Comparison of ENCODE assay signal across 8 cellular contexts in genomic region chr1:114758251-114758832, GRCh38. TPM values are rescaled to one million over a fixed set of nuclear protein-coding genes. Genes with fewer than 3 reads are reported as not detected.
DNase-seq lines count a peak whose midpoint lies in the region; ATAC-seq and TF ChIP-seq lines count a peak whose summit lies in the region.

No MANE protein-coding gene starts in this region.

- H3K4me1 Mint-ChIP-seq in Calu3 (ENCODE audit: low read depth, unreplicated experiment), result peaks cover 14% of the 10 kb centered on the region

- CTCF ChIA-PET in Calu3 (lab: Charles Lee), result no interaction called here

- H3K27me3 ChIP-seq in body of pancreas, result no peaks in the 10 kb centered on the region
- H3K27me3 ChIP-seq in mononuclear cell (ENCODE audit: insufficient read depth, low read length), result no peaks in the 10 kb centered on the region

- TF ChIP-seq POLR2A in body of pancreas (IDR thresholded peaks at IDR 0.05), result no peak

- no peak for ATAC-seq in body of pancreas

- H3K9me3 ChIP-seq in KOPT-K1 (ENCODE audit: insufficient read depth, low read length, poor library complexity, severe bottlenecking) (no peaks in the 10 kb centered on the region), body of pancreas (no peaks in the 10 kb centered on the region), mononuclear cell (ENCODE audit: low read depth, low read length) (no peaks in the 10 kb centered on the region)

- 20 to 22% methylated on average over 6 of the region's 6 CpGs for WGBS in body of pancreas, 2 donors

- peak overlapping the region; percentile 99 for H3K27ac Mint-ChIP-seq in Calu3 (ENCODE audit: unreplicated experiment)

- H3K27ac ChIP-seq in KOPT-K1 (ENCODE audit: low read depth, low read length, poor library complexity, severe bottlenecking) (peak overlapping the region; percentile 99), body of pancreas (peak overlapping the region; percentile 21 to 99 (median 98))

- DNase-seq in Calu3, result no peak
- DNase-seq in body of pancreas, result no peak
- no peak for DNase-seq in NCI-H1930 (lab: John Stamatoyannopoulos, UW)
- DNase-seq in posterior cingulate gyrus, result no peak
- no peak for DNase-seq in NCI-H2171 treated with DMSO at 0.1 percent for 48 hours (lab: John Stamatoyannopoulos, UW)
- DNase-seq in ACHN, result no peak

- peaks cover 41% of the 10 kb centered on the region for H3K4me1 ChIP-seq in body of pancreas
- H3K4me1 ChIP-seq in mononuclear cell (ENCODE audit: insufficient read depth, low read length), result peaks cover 39% of the 10 kb centered on the region

- H3K4me3 Mint-ChIP-seq in Calu3 (ENCODE audit: low read depth, unreplicated experiment), result peak overlapping the region; percentile 95

- in situ Hi-C loops in ACHN (cut with HindIII; ENCODE audit: low pct_ligation_motif_present, low pct_unique_long_range_greater_than_20kb, low sequenced_read_pairs), result no loop called here

- H3K4me3 ChIP-seq in body of pancreas (peak overlapping the region in 1 of 2 donors; percentile 82), mononuclear cell (ENCODE audit: low read length) (peak overlapping the region; percentile 99)

- BruUV-seq in Calu3 (replicated peaks; lab: Mats Ljungman, UMichigan), result no TSS peak

- no peaks in the 10 kb centered on the region for H3K27me3 Mint-ChIP-seq in Calu3 (ENCODE audit: unreplicated experiment)

- H3K9me3 Mint-ChIP-seq in Calu3 (ENCODE audit: low read depth, unreplicated experiment), result peaks cover 3% of the 10 kb centered on the region

- intact Hi-C loops in Calu3 (cut with micrococcal nuclease; ENCODE audit: unreplicated experiment) (no loop called here), body of pancreas (cut with DNase I) (no loop called here), posterior cingulate gyrus (cut with DNase I) (loop anchor here (5.0 kb wide), 1 partner anchor 246 kb away; the partner anchor contains the start of gene TRIM33)

- H3K36me3 ChIP-seq in KOPT-K1 (ENCODE audit: insufficient read depth, low read length) (peaks cover 12% of the 10 kb centered on the region), body of pancreas (replicated peaks in 1 of 2; ENCODE audit: insufficient read depth in 1 of 2, low read depth in 2 of 2) (no peaks in the 10 kb centered on the region)

- TF ChIP-seq CTCF in Calu3 (IDR thresholded peaks at IDR 0.05; ENCODE audit: unreplicated experiment), result no peak
- TF ChIP-seq CTCF in body of pancreas (IDR thresholded peaks at IDR 0.05), result no peak

- H3K36me3 Mint-ChIP-seq in Calu3 (ENCODE audit: insufficient read depth, unreplicated experiment), result peaks cover 34% of the 10 kb centered on the region

RNA-seq across cellular contexts. Expression of gene CSDE1, which starts 0.6 kb away (rescaled TPM):
- total RNA-seq in Calu3 (2022), result 333 and 362 TPM in 2 replicates
- total RNA-seq in body of pancreas, result 100 to 1,000 TPM; 138 to 221 TPM
- 921 TPM for total RNA-seq in mononuclear cell

RNA-seq across cellular contexts. Expression of gene SIKE1, which starts 22.1 kb away (rescaled TPM):
- total RNA-seq in Calu3 (2022), result 26.7 and 37.1 TPM in 2 replicates
- total RNA-seq in body of pancreas, result 10 to 100 TPM; 15.5 to 18.9 TPM
- total RNA-seq in mononuclear cell, result 38.6 TPM

RNA-seq across cellular contexts. Expression of gene NRAS, which starts 41.8 kb away (rescaled TPM):
- total RNA-seq in Calu3 (2022) (29.1 and 29.4 TPM in 2 replicates), body of pancreas (10 to 100 TPM; 13.8 to 17.4 TPM), mononuclear cell (77.6 TPM)
